8 cellular contexts compared by ENCODE assay signal in genomic region chr10:93071674-93072224, GRCh38. TPM values are rescaled to one million over a fixed set of nuclear protein-coding genes. Genes with fewer than 3 reads are reported as not detected.
DNase-seq lines count a peak whose midpoint lies in the region; ATAC-seq, FAIRE-seq and TF ChIP-seq lines count a peak whose summit lies in the region.

No MANE protein-coding gene starts in this region.

- peaks cover 0 to 40% of the 10 kb centered on the region in 2 donors for H3K27me3 ChIP-seq in Peyer's patch
- H3K27me3 ChIP-seq in gastroesophageal sphincter, result peaks cover 98% of the 10 kb centered on the region

- CTCF ChIA-PET in activated CD4-positive, alpha-beta memory T cell treated with anti-CD3 and anti-CD28 coated beads for 36 hours (lab: Charles Lee), result interaction anchor here (1.5 to 1.7 kb wide), 2 partner anchors 7 to 9 kb away, joined by 4 to 6 read pairs; no protein-coding TSS in a partner anchor

- H3K9me3 Mint-ChIP-seq in activated CD4-positive, alpha-beta memory T cell treated with anti-CD3 and anti-CD28 coated beads for 36 hours, result no peaks in the 10 kb centered on the region

- no peak overlapping the region for H3K27ac Mint-ChIP-seq in activated CD4-positive, alpha-beta memory T cell treated with anti-CD3 and anti-CD28 coated beads for 36 hours

- H3K36me3 Mint-ChIP-seq in activated CD4-positive, alpha-beta memory T cell treated with anti-CD3 and anti-CD28 coated beads for 36 hours, result no peaks in the 10 kb centered on the region

- H3K27me3 Mint-ChIP-seq in activated CD4-positive, alpha-beta memory T cell treated with anti-CD3 and anti-CD28 coated beads for 36 hours, result peaks cover 81% of the 10 kb centered on the region

- DNase-seq in GM12892 (ENCODE audit: insufficient read length) (peak; percentile 36), Peyer's patch (peak in 1 of 3 donors; percentile 52), renal cortical epithelial cell (ENCODE audit: low read depth) (peak; percentile 30), SW 1271 (lab: John Stamatoyannopoulos, UW) (no peak)
- DNase-seq in activated CD4-positive, alpha-beta memory T cell treated with anti-CD3 and anti-CD28 coated beads for 36 hours, result no peak
- DNase-seq in activated CD8-positive, alpha-beta memory T cell treated with anti-CD3 and anti-CD28 coated beads, Interleukin-2, amount 50 U/mL, for 4 hours, result no peak

- no peak overlapping the region for H3K27ac ChIP-seq in Peyer's patch
- H3K27ac ChIP-seq in gastroesophageal sphincter, result no peak overlapping the region

- no peak for TF ChIP-seq POLR2A in GM12892 (IDR thresholded peaks at IDR 0.05; ENCODE audit: low read depth, low read length)
- no peak for TF ChIP-seq POLR2A in Peyer's patch (IDR thresholded peaks at IDR 0.05)
- no peak for TF ChIP-seq POLR2A in gastroesophageal sphincter (IDR thresholded peaks at IDR 0.05)

- TF ChIP-seq CTCF in Peyer's patch (IDR thresholded peaks at IDR 0.05), result no peak
- no peak for TF ChIP-seq CTCF in gastroesophageal sphincter (IDR thresholded peaks at IDR 0.05)

- no peaks in the 10 kb centered on the region for H3K9me3 ChIP-seq in Peyer's patch
- H3K9me3 ChIP-seq in gastroesophageal sphincter, result no peaks in the 10 kb centered on the region

- FAIRE-seq in GM12892 (lab: Jason Lieb, UNC), result no peak

- peak overlapping the region in 3 of 4 donors; percentile 22 to 51 (median 41) for H3K4me3 ChIP-seq in Peyer's patch
- H3K4me3 ChIP-seq in gastroesophageal sphincter, result peak overlapping the region; percentile 1 to 45

- TF ChIP-seq EP300 in gastroesophageal sphincter (IDR thresholded peaks at IDR 0.05), result no peak

- ATAC-seq in gastroesophageal sphincter (no peak), HG02623 (IDR thresholded peaks at IDR 0.05; ENCODE audit: unreplicated experiment) (no peak)

- 7 to 20% methylated on average over 1 to 3 of the region's 37 CpGs for WGBS in gastroesophageal sphincter (ENCODE audit: low coverage in 1 of 2), 2 donors

- no peaks in the 10 kb centered on the region for H3K36me3 ChIP-seq in Peyer's patch
- no peaks in the 10 kb centered on the region for H3K36me3 ChIP-seq in gastroesophageal sphincter

- H3K4me1 ChIP-seq in Peyer's patch (peaks cover 0 to 43% (median 16%) of the 10 kb centered on the region in 4 donors), gastroesophageal sphincter (peaks cover 2 to 59% (median 27%) of the 10 kb centered on the region in 3 donors)

- no peak overlapping the region for H3K4me3 Mint-ChIP-seq in activated CD4-positive, alpha-beta memory T cell treated with anti-CD3 and anti-CD28 coated beads for 36 hours

- POLR2A ChIA-PET in activated CD4-positive, alpha-beta memory T cell treated with anti-CD3 and anti-CD28 coated beads for 36 hours (lab: Charles Lee), result no interaction called here

- intact Hi-C loops in activated CD4-positive, alpha-beta memory T cell treated with anti-CD3 and anti-CD28 coated beads for 36 hours (cut with micrococcal nuclease), result loop anchor here (10.0 kb wide), 1 partner anchor 377 kb away; no protein-coding TSS in a partner anchor

- H3K4me1 Mint-ChIP-seq in activated CD4-positive, alpha-beta memory T cell treated with anti-CD3 and anti-CD28 coated beads for 36 hours (ENCODE audit: low read depth), result peaks cover 36% of the 10 kb centered on the region

RNA-seq across cellular contexts. Expression of gene CYP26A1, which starts 1.9 kb away (rescaled TPM):
- not detected for polyA plus RNA-seq in GM12892 (2012; ENCODE audit: missing spikeins)
- total RNA-seq in Peyer's patch (not detected), gastroesophageal sphincter (not detected), renal cortical epithelial cell (0.15 TPM in 1 of 2 replicates, not detected in the other)
- not detected for total RNA-seq in activated CD4-positive, alpha-beta memory T cell treated with anti-CD3 and anti-CD28 coated beads for 36 hours

RNA-seq across cellular contexts. Expression of gene CYP26C1, which starts 11.2 kb away (rescaled TPM):
- not detected for polyA plus RNA-seq in GM12892 (2012; ENCODE audit: missing spikeins)
- total RNA-seq in Peyer's patch, result not detected
- under 1 TPM in 1 of 4 donors, not detected in 3; 0.31 TPM for total RNA-seq in gastroesophageal sphincter
- total RNA-seq in renal cortical epithelial cell, result 0.52 and 0.65 TPM in 2 replicates
- total RNA-seq in activated CD4-positive, alpha-beta memory T cell treated with anti-CD3 and anti-CD28 coated beads for 36 hours, result not detected

Comparison
In these comparisons a context has a peak if more than half of its experiments do, and no peak if none do; other contexts are left out.
1. DNase-seq: peak in GM12892 (single experiment) and renal cortical epithelial cell (single experiment); none in SW 1271 (0 of 2), activated CD4-positive, alpha-beta memory T cell treated with anti-CD3 and anti-CD28 coated beads for 36 hours (single experiment) and activated CD8-positive, alpha-beta memory T cell treated with anti-CD3 and anti-CD28 coated beads, Interleukin-2, amount 50 U/mL, for 4 hours (single experiment).